ENCODE assay signal across 18 cellular contexts in genomic region chr11:82043316-82043715, GRCh38.
"Had no signal": no experiment of that assay in that cellular context is flagged by ENCODE, and none has a peak within 500 bp of the region (broad histone marks: within the 10 kb centered on the region; RNA-seq: fewer than 3 reads in every experiment).

No MANE protein-coding gene starts in this region.

- H3K4me1 Mint-ChIP-seq: activated CD4-positive, alpha-beta T cell treated with anti-CD3 and anti-CD28 coated beads, Interleukin-2, amount 10 ng/mL, durations not matched to agents 7 days and 5 days; nephron progenitor cell had no signal

- H3K4me3 ChIP-seq: breast epithelium, esophagus muscularis mucosa, gastroesophageal sphincter, heart left ventricle, tibial nerve had no signal

- H3K36me3 ChIP-seq: breast epithelium, esophagus muscularis mucosa, gastroesophageal sphincter, heart left ventricle, tibial nerve had no signal

- H3K9me3 Mint-ChIP-seq: nephron progenitor cell had no signal

- H3K4me3 Mint-ChIP-seq: activated CD4-positive, alpha-beta T cell treated with anti-CD3 and anti-CD28 coated beads, Interleukin-2, amount 10 ng/mL, durations not matched to agents 7 days and 5 days; activated CD8-positive, alpha-beta T cell treated with anti-CD3 and anti-CD28 coated beads, Interleukin-2, amount 10 ng/mL, durations not matched to agents 7 days and 5 days; activated naive CD4-positive, alpha-beta T cell treated with anti-CD3 and anti-CD28 coated beads for 36 hours; activated T-cell treated with anti-CD3 and anti-CD28 coated beads, Interleukin-2, amount 50 U/mL, for 24 hours; nephron progenitor cell had no signal

- ATAC-seq: activated CD8-positive, alpha-beta T cell treated with anti-CD3 and anti-CD28 coated beads, Interleukin-2, amount 10 ng/mL, durations not matched to agents 7 days and 5 days; gastroesophageal sphincter; heart left ventricle; left lobe of liver had no signal

- DNase-seq: activated CD4-positive, alpha-beta T cell treated with anti-CD3 and anti-CD28 coated beads, Interleukin-2, amount 10 ng/mL, durations not matched to agents 7 days and 5 days; activated CD8-positive, alpha-beta T cell treated with anti-CD3 and anti-CD28 coated beads, Interleukin-2, amount 10 ng/mL, durations not matched to agents 7 days and 5 days; activated naive CD4-positive, alpha-beta T cell treated with anti-CD3 and anti-CD28 coated beads for 36 hours; activated T-cell treated with anti-CD3 and anti-CD28 coated beads, Interleukin-2, amount 50 U/mL, for 24 hours; effector CD4-positive, alpha-beta T cell; heart left ventricle; kidney; nephron progenitor cell; nucleus accumbens; posterior cingulate gyrus; retina; stimulated activated CD8-positive, alpha-beta memory T cell treated with anti-CD3 and anti-CD28 coated beads, Interleukin-4, amount 100 ng/mL, for 48 hours; stimulated activated naive CD4-positive, alpha-beta T cell had no signal

- H3K4me1 ChIP-seq: breast epithelium, esophagus muscularis mucosa, gastroesophageal sphincter, heart left ventricle, tibial nerve had no signal

- H3K27ac ChIP-seq: breast epithelium, esophagus muscularis mucosa, gastroesophageal sphincter, heart left ventricle, tibial nerve had no signal

- H3K27me3 ChIP-seq: breast epithelium, esophagus muscularis mucosa, gastroesophageal sphincter, heart left ventricle, tibial nerve had no signal

- H3K27me3 Mint-ChIP-seq: activated T-cell treated with anti-CD3 and anti-CD28 coated beads, Interleukin-2, amount 50 U/mL, for 24 hours had no signal

- H3K27ac Mint-ChIP-seq: activated CD4-positive, alpha-beta T cell treated with anti-CD3 and anti-CD28 coated beads, Interleukin-2, amount 10 ng/mL, durations not matched to agents 7 days and 5 days; activated CD8-positive, alpha-beta T cell treated with anti-CD3 and anti-CD28 coated beads, Interleukin-2, amount 10 ng/mL, durations not matched to agents 7 days and 5 days; activated naive CD4-positive, alpha-beta T cell treated with anti-CD3 and anti-CD28 coated beads for 36 hours; activated T-cell treated with anti-CD3 and anti-CD28 coated beads, Interleukin-2, amount 50 U/mL, for 24 hours; nephron progenitor cell had no signal
